Comparison of ENCODE assay signal across 17 cellular contexts in genomic region chr14:74917646-74918081, GRCh38. TPM values are rescaled to one million over a fixed set of nuclear protein-coding genes. Genes with fewer than 3 reads are reported as not detected.
DNase-seq lines count a peak whose midpoint lies in the region; ATAC-seq, FAIRE-seq and TF ChIP-seq lines count a peak whose summit lies in the region.
"Had no signal": no experiment of that assay in that cellular context is flagged by ENCODE, and none has a peak within 500 bp of the region (broad histone marks: within the 10 kb centered on the region; RNA-seq: fewer than 3 reads in every experiment).

No MANE protein-coding gene starts in this region.

- peak overlapping the region; percentile 63 for H3K27ac ChIP-seq in right cardiac atrium (ENCODE audit: low read length)
- H3K27ac ChIP-seq in psoas muscle = peak overlapping the region; percentile 93

- H3K4me1 ChIP-seq in right cardiac atrium (ENCODE audit: control insufficient read depth, insufficient read depth, low read length) = peaks cover 16% of the 10 kb centered on the region
- H3K4me1 ChIP-seq in psoas muscle = peaks cover 43% of the 10 kb centered on the region

- 12% methylated on average over 13 of the region's 13 CpGs for WGBS in right cardiac atrium
- 4 to 8% (median 8%) methylated on average over 13 of the region's 13 CpGs for WGBS in psoas muscle, 3 donors

- no peak overlapping the region for H3K4me3 ChIP-seq in bronchial epithelial cell (ENCODE audit: low read depth, low read length)
- no peak overlapping the region for H3K4me3 ChIP-seq in right cardiac atrium (ENCODE audit: low read length)
- peak overlapping the region; percentile 18 for H3K4me3 ChIP-seq in psoas muscle
- no peak overlapping the region for H3K4me3 ChIP-seq in foreskin fibroblast (ENCODE audit: low read depth in 1 of 2, low read length in 2 of 2)

- intact Hi-C loops in right cardiac atrium (cut with DNase I) = loop anchor here in 1 of 4 donors (10.0 kb wide), 1 partner anchor 177 kb away; no protein-coding TSS in a partner anchor
- intact Hi-C loops in psoas muscle (cut with DNase I) = loop anchor here in 1 of 2 donors (10.0 kb wide), 1 partner anchor 107 kb away; no protein-coding TSS in a partner anchor

- DNase-seq in AG08395 (ENCODE audit: low spot score) (peak; percentile 19), bronchial epithelial cell (ENCODE audit: low read depth) (peak; percentile 11), right cardiac atrium (peak; percentile 79 to 93 (median 93)), psoas muscle (peak; percentile 80 to 89), cerebellum (ENCODE audit: low spot score) (no peak), foreskin fibroblast (no peak), DMS114 treated with DMSO at 0.1 percent for 48 hours (lab: John Stamatoyannopoulos, UW; ENCODE audit: unreplicated experiment) (no peak), COLO829 (ENCODE audit: low spot score) (no peak)
- DNase-seq: activated CD4-positive, alpha-beta T cell treated with anti-CD3 and anti-CD28 coated beads, Interleukin-2, amount 50 U/mL, for 4 hours; activated effector memory CD4-positive, alpha-beta T cell treated with Interleukin-2 at 50 U/mL for 16 hours; erythroblast; NCI-H1436; stimulated activated CD4-positive, alpha-beta T cell treated with anti-CD3 and anti-CD28 coated beads, Interleukin-12 subunit alpha, Interleukin-12 subunit beta, amount 100 ng/mL, for 4 hours had no signal

- H3K27me3 ChIP-seq in bronchial epithelial cell (ENCODE audit: control insufficient read depth, insufficient read depth, low read length) (no peaks in the 10 kb centered on the region), right cardiac atrium (ENCODE audit: control insufficient read depth, insufficient read depth) (no peaks in the 10 kb centered on the region), psoas muscle (ENCODE audit: insufficient read depth in 3 of 3, low read length in 2 of 3) (no peaks in the 10 kb centered on the region)

- no peaks in the 10 kb centered on the region for H3K9me3 ChIP-seq in right cardiac atrium (ENCODE audit: control insufficient read depth, low read length)
- H3K9me3 ChIP-seq in psoas muscle = no peaks in the 10 kb centered on the region

- TF ChIP-seq CTCF in bronchial epithelial cell (IDR thresholded peaks at IDR 0.05; ENCODE audit: insufficient read depth, low read length, severe bottlenecking) = no peak
- no peak for TF ChIP-seq CTCF in psoas muscle (IDR thresholded peaks at IDR 0.05)
- no peak for TF ChIP-seq CTCF in foreskin fibroblast (IDR thresholded peaks at IDR 0.05; ENCODE audit: low read depth, low read length)

- FAIRE-seq in bronchial epithelial cell (lab: Jason Lieb, UNC) = no peak

- ATAC-seq in right cardiac atrium (peak; percentile 67 to 79), psoas muscle (peak; percentile 50 to 76 (median 68))
- ATAC-seq: Panc1 had no signal

- H3K36me3 ChIP-seq in bronchial epithelial cell (ENCODE audit: control insufficient read depth, insufficient read depth, low read length) (no peaks in the 10 kb centered on the region), psoas muscle (ENCODE audit: insufficient read depth in 1 of 2, low read depth in 1 of 2) (peaks cover 0 to 28% of the 10 kb centered on the region in 2 donors)

RNA-seq across cellular contexts. Expression of gene RPS6KL1, which starts 5.4 kb away (rescaled TPM):
- total RNA-seq in bronchial epithelial cell (1.5 and 6.1 TPM in 2 replicates), right cardiac atrium (10 to 100 TPM; 13.9 to 20.7 (median 17.3) TPM), psoas muscle (10 to 100 TPM; 23.0 to 34.1 (median 28.1) TPM), cerebellum (42.4 TPM)
- polyA plus RNA-seq in right cardiac atrium (10.5 TPM), psoas muscle (10 to 100 TPM in 2 of 3 donors, 1 to 10 TPM in 1; 9.4 to 25.6 (median 11.1) TPM)

RNA-seq across cellular contexts. Expression of gene DLST, which starts 35.9 kb away (rescaled TPM):
- total RNA-seq in bronchial epithelial cell (48.2 and 58.5 TPM in 2 replicates), right cardiac atrium (100 to 1,000 TPM; 121 to 148 (median 144) TPM), psoas muscle (100 to 1,000 TPM; 133 to 221 (median 144) TPM), cerebellum (43.9 TPM)
- polyA plus RNA-seq in right cardiac atrium (87.6 TPM), psoas muscle (100 to 1,000 TPM in 2 of 3 donors, 10 to 100 TPM in 1; 97.7 to 162 (median 123) TPM)

RNA-seq across cellular contexts. Expression of gene PGF, which starts 37.7 kb away (rescaled TPM):
- total RNA-seq in bronchial epithelial cell = 52.1 and 56.6 TPM in 2 replicates
- total RNA-seq in right cardiac atrium = 1 to 10 TPM; 2.9 to 5.9 (median 4.1) TPM
- 4.3 TPM for polyA plus RNA-seq in right cardiac atrium
- total RNA-seq in psoas muscle = 1 to 10 TPM; 4.1 to 9.8 (median 8.1) TPM
- 1 to 10 TPM; 2.5 to 9.2 (median 2.6) TPM for polyA plus RNA-seq in psoas muscle
- 4.4 TPM for total RNA-seq in cerebellum
- total RNA-seq: natural killer cell treated with Interleukin-12 subunit alpha and Interleukin-12 subunit beta and Interleukin-15 and Interleukin-18, amount 100 ng/mL, for 72 hours had no signal

RNA-seq across cellular contexts. Expression of gene PROX2, which starts 41.7 kb away (rescaled TPM):
- total RNA-seq in bronchial epithelial cell = not detected in 2 replicates
- total RNA-seq in right cardiac atrium = not detected
- polyA plus RNA-seq in right cardiac atrium = not detected
- total RNA-seq in psoas muscle = not detected
- not detected for polyA plus RNA-seq in psoas muscle
- total RNA-seq in cerebellum = not detected
- total RNA-seq: T-helper 2 cell treated with Interferon-gamma antibody and Interleukin-4, amounts not matched to agents 100 ng/mL and 5 ng/mL, for 36 hours had no signal
- polyA plus RNA-seq: AG04450 had no signal

Comparison
In these comparisons a context has a peak if more than half of its experiments do, and no peak if none do; other contexts are left out.
1. DNase-seq: peak in AG08395 (single experiment), bronchial epithelial cell (single experiment), right cardiac atrium (3 of 3) and psoas muscle (2 of 2); none in cerebellum (single experiment), foreskin fibroblast (0 of 2), DMS114 treated with DMSO at 0.1 percent for 48 hours (single experiment) and COLO829 (single experiment).